Comparison of ENCODE assay signal across 15 cellular contexts in the genomic region with DNA sequence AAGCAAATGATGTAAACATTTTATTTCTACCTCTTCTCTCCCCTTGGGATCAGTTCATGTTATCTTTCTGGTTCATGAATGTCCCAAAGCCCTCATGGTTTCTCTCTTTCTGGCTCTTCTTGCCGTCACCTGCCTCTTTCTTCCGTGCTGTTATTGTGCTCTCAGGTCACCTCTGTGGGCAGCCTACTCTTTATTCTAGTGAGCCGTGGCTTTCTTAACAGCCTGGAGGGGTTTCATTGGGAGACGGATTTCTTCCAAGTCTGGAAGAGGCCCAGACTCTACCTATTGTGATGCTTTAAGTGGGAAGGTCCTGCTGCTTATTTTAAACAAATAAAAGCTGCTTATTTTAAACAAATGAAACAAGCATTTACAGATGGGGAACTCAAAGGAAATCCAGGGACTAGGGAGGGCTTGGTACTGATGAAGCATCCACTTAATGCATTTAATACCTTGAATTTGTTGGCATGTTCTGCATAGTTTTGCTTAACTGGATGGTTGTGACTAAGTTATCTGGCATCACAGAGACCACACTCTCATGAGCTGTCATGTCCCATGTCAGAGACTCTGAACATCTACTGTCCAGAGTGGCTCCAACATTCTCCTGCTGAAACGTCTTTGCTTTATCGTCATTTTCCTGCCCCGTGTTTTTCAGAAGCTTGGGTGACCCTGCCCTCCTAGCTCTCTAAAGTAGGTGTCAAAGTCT.
"Had no signal": no experiment of that assay in that cellular context is flagged by ENCODE, and none has a peak within 500 bp of the region (broad histone marks: within the 10 kb centered on the region; RNA-seq: fewer than 3 reads in every experiment).

No MANE protein-coding gene starts in this region.

- ATAC-seq: lower lobe of right lung, pancreas had no signal

- H3K27ac ChIP-seq: brain microvascular endothelial cell, lower lobe of right lung, pancreas, upper lobe of left lung had no signal

- H3K9me3 Mint-ChIP-seq: endodermal cell, mesothelial cell of epicardium had no signal

- H3K4me1 Mint-ChIP-seq: activated B cell treated with CpG ODN at 0.5 μM for 24 hours; activated CD4-positive, alpha-beta T cell treated with anti-CD3 and anti-CD28 coated beads, Interleukin-2, amount 10 ng/mL, durations not matched to agents 24 days and 14 days; mesothelial cell of epicardium had no signal

- H3K4me3 ChIP-seq: lower lobe of right lung, pancreas, upper lobe of left lung had no signal

- H3K27ac Mint-ChIP-seq: activated B cell treated with CpG ODN at 0.5 μM for 24 hours; activated CD4-positive, alpha-beta T cell treated with anti-CD3 and anti-CD28 coated beads, Interleukin-2, amount 10 ng/mL, durations not matched to agents 24 days and 14 days; endodermal cell; mesothelial cell of epicardium; stimulated activated naive CD8-positive, alpha-beta T cell treated with anti-CD3 and anti-CD28 coated beads, Interleukin-15, Interleukin-2, amounts not matched to agents 100 ng/mL and 50 ng/mL, for 24 hours had no signal

- H3K36me3 ChIP-seq: brain microvascular endothelial cell, lower lobe of right lung, pancreas, upper lobe of left lung had no signal

- H3K27me3 Mint-ChIP-seq: activated B cell treated with CpG ODN at 0.5 μM for 24 hours; activated CD4-positive, alpha-beta T cell treated with anti-CD3 and anti-CD28 coated beads, Interleukin-2, amount 10 ng/mL, durations not matched to agents 24 days and 14 days; stimulated activated naive CD8-positive, alpha-beta T cell treated with anti-CD3 and anti-CD28 coated beads, Interleukin-15, Interleukin-2, amounts not matched to agents 100 ng/mL and 50 ng/mL, for 24 hours had no signal

- H3K4me3 Mint-ChIP-seq: activated B cell treated with CpG ODN at 0.5 μM for 24 hours; activated CD4-positive, alpha-beta T cell treated with anti-CD3 and anti-CD28 coated beads, Interleukin-2, amount 10 ng/mL, durations not matched to agents 24 days and 14 days; endodermal cell; mesothelial cell of epicardium; stimulated activated naive CD8-positive, alpha-beta T cell treated with anti-CD3 and anti-CD28 coated beads, Interleukin-15, Interleukin-2, amounts not matched to agents 100 ng/mL and 50 ng/mL, for 24 hours had no signal

- H3K36me3 Mint-ChIP-seq: mesothelial cell of epicardium had no signal

- DNase-seq: activated B cell treated with CpG ODN at 0.5 μM for 24 hours; activated CD4-positive, alpha-beta T cell treated with anti-CD3 and anti-CD28 coated beads, Interleukin-2, amount 10 ng/mL, durations not matched to agents 24 days and 14 days; activated CD8-positive, alpha-beta memory T cell treated with anti-CD3 and anti-CD28 coated beads for 24 hours; activated naive CD4-positive, alpha-beta T cell treated with Interleukin-2 at 50 U/mL for 16 hours; brain microvascular endothelial cell; cerebellar nuclear complex; endodermal cell; hypothalamus; lower lobe of right lung; pancreas; stimulated activated CD4-positive, alpha-beta T cell treated with anti-CD3 and anti-CD28 coated beads, Interleukin-4, amount 100 ng/mL, for 1 hour; stimulated activated CD8-positive, alpha-beta memory T cell treated with anti-CD3 and anti-CD28 coated beads, Interleukin-4, amount 100 ng/mL, for 48 hours; upper lobe of left lung had no signal

- FAIRE-seq: pancreas had no signal

- H3K4me1 ChIP-seq: lower lobe of right lung, pancreas, upper lobe of left lung had no signal

- H3K27me3 ChIP-seq: brain microvascular endothelial cell, upper lobe of left lung had no signal

- H3K9me3 ChIP-seq: lower lobe of right lung, pancreas, upper lobe of left lung had no signal
